In the genomic region with DNA sequence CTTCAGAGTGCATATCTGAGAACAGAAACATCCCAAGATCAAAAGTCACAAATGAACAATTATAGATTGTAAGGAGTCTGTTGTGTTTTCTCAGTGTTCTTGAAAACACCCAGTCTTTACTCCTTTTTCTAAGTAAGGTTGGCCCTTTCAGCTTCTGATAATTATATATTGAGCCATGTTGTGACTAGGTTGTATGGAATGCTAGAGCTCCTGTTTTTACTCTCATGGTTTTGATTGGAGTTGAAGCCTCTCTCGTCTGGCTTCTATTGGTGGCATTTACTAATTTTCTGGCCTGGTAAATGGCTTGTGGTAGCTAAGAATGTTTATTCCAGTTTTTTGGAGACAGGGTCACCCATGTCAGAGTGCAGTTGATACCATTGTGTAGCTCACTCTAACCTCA, we compare ENCODE assay signal across 11 cellular contexts.
A peak's percentile ranks its signal among the peaks of the same experiment; 100 is the strongest.
DNase-seq lines count a peak whose midpoint lies in the region; ATAC-seq and TF ChIP-seq lines count a peak whose summit lies in the region.
"Had no signal": no experiment of that assay in that cellular context is flagged by ENCODE, and none has a peak within 500 bp of the region (broad histone marks: within the 10 kb centered on the region; RNA-seq: fewer than 3 reads in every experiment).

No MANE protein-coding gene starts in this region.

- peaks cover 15 to 16% of the 10 kb centered on the region in 2 donors for H3K4me1 Mint-ChIP-seq in natural killer cell treated with Interleukin-12 subunit alpha and Interleukin-12 subunit beta and Interleukin-15 and Interleukin-18, amount 100 ng/mL, for 72 hours (ENCODE audit: low read depth in 2 of 2)
- H3K4me1 Mint-ChIP-seq in natural killer cell (peaks cover 7% of the 10 kb centered on the region in 2 donors), nephron (peaks cover 25% of the 10 kb centered on the region)

- H3K4me3 Mint-ChIP-seq in natural killer cell treated with Interleukin-12 subunit alpha and Interleukin-12 subunit beta and Interleukin-15 and Interleukin-18, amount 100 ng/mL, for 72 hours, result peak overlapping the region; percentile 56
- H3K4me3 Mint-ChIP-seq in natural killer cell (no peak overlapping the region), nephron (no peak overlapping the region)

- no peak for TF ChIP-seq CTCF in natural killer cell (IDR thresholded peaks at IDR 0.05)
- TF ChIP-seq CTCF in nephron (IDR thresholded peaks at IDR 0.05; ENCODE audit: unreplicated experiment in 3 of 3), result no peak

- intact Hi-C loops in natural killer cell (cut with micrococcal nuclease), result no loop called here

- peak overlapping the region; percentile 66 to 97 for H3K27ac Mint-ChIP-seq in natural killer cell treated with Interleukin-12 subunit alpha and Interleukin-12 subunit beta and Interleukin-15 and Interleukin-18, amount 100 ng/mL, for 72 hours
- H3K27ac Mint-ChIP-seq in natural killer cell (no peak overlapping the region), nephron (peak overlapping the region; percentile 12 to 28 (median 22))

- DNase-seq in natural killer cell treated with Interleukin-12 subunit alpha and Interleukin-12 subunit beta and Interleukin-15 and Interleukin-18, amount 100 ng/mL, for 72 hours (ENCODE audit: low spot score), result no peak
- DNase-seq in natural killer cell (no peak), epithelial cell of prostate (ENCODE audit: low read depth, low spot score) (no peak), globus pallidus (ENCODE audit: low spot score) (no peak), NCI-H2171 treated with DMSO at 0.1 percent for 48 hours (lab: John Stamatoyannopoulos, UW) (no peak)
- no peak for DNase-seq in central memory CD4-positive, alpha-beta T cell
- DNase-seq: activated naive CD4-positive, alpha-beta T cell treated with Interleukin-2 at 50 U/mL for 16 hours; stimulated activated CD4-positive, alpha-beta T cell treated with anti-CD3 and anti-CD28 coated beads, Interleukin-12 subunit alpha, Interleukin-12 subunit beta, amount 100 ng/mL, for 4 hours; stimulated activated naive CD4-positive, alpha-beta T cell had no signal

- no peaks in the 10 kb centered on the region for H3K9me3 Mint-ChIP-seq in natural killer cell treated with Interleukin-12 subunit alpha and Interleukin-12 subunit beta and Interleukin-15 and Interleukin-18, amount 100 ng/mL, for 72 hours
- H3K9me3 Mint-ChIP-seq in natural killer cell (no peaks in the 10 kb centered on the region), nephron (no peaks in the 10 kb centered on the region)

- H3K27me3 Mint-ChIP-seq in natural killer cell treated with Interleukin-12 subunit alpha and Interleukin-12 subunit beta and Interleukin-15 and Interleukin-18, amount 100 ng/mL, for 72 hours, result peaks cover 0 to 8% of the 10 kb centered on the region in 2 donors
- H3K27me3 Mint-ChIP-seq in natural killer cell (ENCODE audit: low read depth in 2 of 2) (peaks cover 0 to 4% of the 10 kb centered on the region in 2 donors), nephron (ENCODE audit: low read depth) (no peaks in the 10 kb centered on the region)

- no peaks in the 10 kb centered on the region for H3K36me3 Mint-ChIP-seq in natural killer cell treated with Interleukin-12 subunit alpha and Interleukin-12 subunit beta and Interleukin-15 and Interleukin-18, amount 100 ng/mL, for 72 hours
- no peaks in the 10 kb centered on the region for H3K36me3 Mint-ChIP-seq in natural killer cell
- peaks cover 8% of the 10 kb centered on the region for H3K36me3 Mint-ChIP-seq in nephron (ENCODE audit: low read depth)

- no peak for ATAC-seq in natural killer cell treated with Interleukin-12 subunit alpha and Interleukin-12 subunit beta and Interleukin-15 and Interleukin-18, amount 100 ng/mL, for 72 hours
- ATAC-seq in natural killer cell, result no peak
- ATAC-seq in activated CD4-positive, CD25-positive, alpha-beta regulatory T cell treated with anti-CD3 and anti-CD28 coated beads, Interleukin-2, amount 50 U/mL, for 24 hours, result no peak

- H3K27ac ChIP-seq in epithelial cell of prostate, result peak overlapping the region; percentile 97

Comparison
In these comparisons a context has a peak if more than half of its experiments do, and no peak if none do; other contexts are left out.
1. H3K27ac Mint-ChIP-seq: peak in natural killer cell treated with Interleukin-12 subunit alpha and Interleukin-12 subunit beta and Interleukin-15 and Interleukin-18, amount 100 ng/mL, for 72 hours (2 of 2) and nephron (3 of 3); none in natural killer cell (0 of 2).